Comparison of ENCODE assay signal across 8 cellular contexts in the genomic region with DNA sequence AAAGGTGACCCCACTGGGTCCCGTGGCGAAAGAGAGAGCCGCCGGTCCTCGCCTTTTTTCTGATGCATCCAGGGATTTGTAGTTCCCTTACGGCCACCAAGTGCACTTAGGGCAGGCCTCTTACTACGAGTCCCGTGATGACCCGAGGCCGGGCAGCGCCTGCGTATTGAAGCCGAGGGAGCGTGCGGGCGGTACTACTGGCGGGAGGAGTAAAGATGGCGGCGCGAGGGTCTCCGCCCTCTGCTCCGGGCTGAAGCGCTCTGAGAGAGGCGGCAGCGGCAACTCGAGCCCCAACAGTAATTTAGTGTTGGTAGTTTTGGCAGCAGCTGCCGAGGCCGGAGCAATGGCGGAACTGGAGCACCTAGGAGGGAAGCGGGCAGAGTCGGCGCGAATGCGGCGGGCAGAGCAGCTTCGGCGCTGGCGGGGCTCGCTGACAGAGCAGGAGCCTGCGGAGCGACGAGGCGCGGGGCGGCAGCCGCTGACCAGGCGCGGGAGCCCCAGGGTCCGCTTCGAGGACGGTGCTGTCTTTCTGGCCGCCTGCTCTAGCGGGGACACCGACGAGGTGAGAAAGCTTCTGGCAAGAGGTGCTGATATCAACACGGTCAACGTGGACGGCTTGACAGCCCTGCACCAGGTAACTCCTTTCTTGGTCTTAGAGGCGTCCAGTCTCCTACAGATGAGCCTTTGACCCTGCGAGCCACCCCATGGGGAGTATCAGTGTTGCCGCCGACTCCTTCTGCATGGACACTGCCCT. TPM values are rescaled to one million over a fixed set of nuclear protein-coding genes. Genes with fewer than 3 reads are reported as not detected.
A peak's percentile ranks its signal among the peaks of the same experiment; 100 is the strongest.
DNase-seq lines count a peak whose midpoint lies in the region; ATAC-seq, FAIRE-seq and TF ChIP-seq lines count a peak whose summit lies in the region.

A gene with protein sequence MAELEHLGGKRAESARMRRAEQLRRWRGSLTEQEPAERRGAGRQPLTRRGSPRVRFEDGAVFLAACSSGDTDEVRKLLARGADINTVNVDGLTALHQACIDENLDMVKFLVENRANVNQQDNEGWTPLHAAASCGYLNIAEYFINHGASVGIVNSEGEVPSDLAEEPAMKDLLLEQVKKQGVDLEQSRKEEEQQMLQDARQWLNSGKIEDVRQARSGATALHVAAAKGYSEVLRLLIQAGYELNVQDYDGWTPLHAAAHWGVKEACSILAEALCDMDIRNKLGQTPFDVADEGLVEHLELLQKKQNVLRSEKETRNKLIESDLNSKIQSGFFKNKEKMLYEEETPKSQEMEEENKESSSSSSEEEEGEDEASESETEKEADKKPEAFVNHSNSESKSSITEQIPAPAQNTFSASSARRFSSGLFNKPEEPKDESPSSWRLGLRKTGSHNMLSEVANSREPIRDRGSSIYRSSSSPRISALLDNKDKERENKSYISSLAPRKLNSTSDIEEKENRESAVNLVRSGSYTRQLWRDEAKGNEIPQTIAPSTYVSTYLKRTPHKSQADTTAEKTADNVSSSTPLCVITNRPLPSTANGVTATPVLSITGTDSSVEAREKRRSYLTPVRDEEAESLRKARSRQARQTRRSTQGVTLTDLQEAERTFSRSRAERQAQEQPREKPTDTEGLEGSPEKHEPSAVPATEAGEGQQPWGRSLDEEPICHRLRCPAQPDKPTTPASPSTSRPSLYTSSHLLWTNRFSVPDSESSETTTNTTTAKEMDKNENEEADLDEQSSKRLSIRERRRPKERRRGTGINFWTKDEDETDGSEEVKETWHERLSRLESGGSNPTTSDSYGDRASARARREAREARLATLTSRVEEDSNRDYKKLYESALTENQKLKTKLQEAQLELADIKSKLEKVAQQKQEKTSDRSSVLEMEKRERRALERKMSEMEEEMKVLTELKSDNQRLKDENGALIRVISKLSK (plus strand): TSS at position 191 of the 754 bp plus-strand sequence. CDS start 153 bp downstream, at position 344.

- H3K4me1 ChIP-seq in heart right ventricle (peaks cover 0 to 45% (median 20%) of the 10 kb centered on the region in 9 donors), upper lobe of right lung (peaks cover 12% of the 10 kb centered on the region)

- peak; percentile 54; the same call in 1 of the 2 replicates for TF ChIP-seq POLR2A in GM12892 (IDR thresholded peaks at IDR 0.05; ENCODE audit: low read depth, low read length)

- peak; percentile 63 for DNase-seq in GM12892 (ENCODE audit: insufficient read length)
- DNase-seq in NCI-H146 (lab: John Stamatoyannopoulos, UW) = peak; percentile 99
- peak; percentile 91 to 97 (median 93) for DNase-seq in T-helper 1 cell
- peak; percentile 99 for DNase-seq in amniotic epithelial cell (ENCODE audit: low read depth)
- peak; percentile 96 to 98 for DNase-seq in heart right ventricle
- peak; percentile 99 for DNase-seq in posterior vena cava (ENCODE audit: low spot score)
- peak; percentile 98 for DNase-seq in upper lobe of right lung

- H3K9me3 ChIP-seq in heart right ventricle (no peaks in the 10 kb centered on the region), upper lobe of right lung (no peaks in the 10 kb centered on the region)

- H3K27me3 ChIP-seq in heart right ventricle (no peaks in the 10 kb centered on the region), upper lobe of right lung (no peaks in the 10 kb centered on the region)

- H3K27ac ChIP-seq in heart right ventricle = peak within 1 kb of the TSS; percentile 69 to 96 (median 92)
- H3K27ac ChIP-seq in upper lobe of right lung = peak within 1 kb of the TSS; percentile 95

- intact Hi-C loops in heart right ventricle (cut with DNase I) = loop anchor here in 7 of 10 donors (2.0 to 10.0 kb wide), 8 partner anchors 64 to 459 kb away; a partner anchor contains a TSS
- intact Hi-C loops in posterior vena cava (cut with DNase I) = loop anchor here in 1 of 2 donors (10.0 kb wide), 2 partner anchors 256 to 366 kb away; a partner anchor contains a TSS
- intact Hi-C loops in upper lobe of right lung (cut with DNase I) = no loop called here

- no peak for TF ChIP-seq CTCF in heart right ventricle (IDR thresholded peaks at IDR 0.05)
- TF ChIP-seq CTCF in upper lobe of right lung (IDR thresholded peaks at IDR 0.05) = no peak

- no peaks in the 10 kb centered on the region for H3K36me3 ChIP-seq in heart right ventricle
- H3K36me3 ChIP-seq in upper lobe of right lung = no peaks in the 10 kb centered on the region

- FAIRE-seq in GM12892 (lab: Jason Lieb, UNC) = peak; percentile 96

- ATAC-seq in HG02852 (IDR thresholded peaks at IDR 0.05; ENCODE audit: unreplicated experiment) = peak; percentile 96
- ATAC-seq in heart right ventricle = peak; percentile 98 to 100 (median 99)
- ATAC-seq in upper lobe of right lung = peak; percentile 99

- H3K4me3 ChIP-seq in heart right ventricle = peak within 1 kb of the TSS; percentile 71 to 97 (median 88)
- H3K4me3 ChIP-seq in upper lobe of right lung = peak within 1 kb of the TSS; percentile 99

- 0% methylated on average over 61 to 62 of the region's 62 CpGs for WGBS in heart right ventricle, 2 donors

RNA-seq across cellular contexts. Expression of the gene that starts here (rescaled TPM):
- 2.8 TPM for polyA plus RNA-seq in GM12892 (2012; ENCODE audit: missing spikeins)
- total RNA-seq in heart right ventricle (100 to 1,000 TPM; 447 to 969 (median 632) TPM), posterior vena cava (100 to 1,000 TPM; 545 to 634 TPM), upper lobe of right lung (49.1 TPM)
- polyA plus RNA-seq in heart right ventricle = 10 to 100 TPM; 16.5 to 64.4 TPM

Comparison
In these comparisons a context has a peak if more than half of its experiments do, and no peak if none do; other contexts are left out.
1. Peak in every context shown above with its lines: DNase-seq, ATAC-seq, H3K4me3 ChIP-seq and H3K27ac ChIP-seq.